In genomic region chr7:115676080-115676479, GRCh38 we compare ENCODE assay signal across 9 cellular contexts.
A peak's percentile ranks its signal among the peaks of the same experiment; 100 is the strongest.
DNase-seq lines count a peak whose midpoint lies in the region; TF ChIP-seq lines count a peak whose summit lies in the region.
"Had no signal": no experiment of that assay in that cellular context is flagged by ENCODE, and none has a peak within 500 bp of the region (broad histone marks: within the 10 kb centered on the region; RNA-seq: fewer than 3 reads in every experiment).

No MANE protein-coding gene starts in this region.

- intact Hi-C loops in Calu3 (cut with micrococcal nuclease; ENCODE audit: unreplicated experiment): loop anchor here (5.0 kb wide), 1 partner anchor 444 kb away; no protein-coding TSS in a partner anchor

- TF ChIP-seq CTCF in Calu3 (IDR thresholded peaks at IDR 0.05; ENCODE audit: unreplicated experiment) (no peak), chondrocyte (IDR thresholded peaks at IDR 0.05) (peak; percentile 67), nephron progenitor cell (IDR thresholded peaks at IDR 0.05) (peak; percentile 12), GM13976 (IDR thresholded peaks at IDR 0.05; ENCODE audit: borderline replicate concordance, control extremely low read depth, extremely low read depth, insufficient read depth, missing control alignments) (no peak)

- DNase-seq in Calu3 (peak; percentile 21), NCI-H1092 (lab: John Stamatoyannopoulos, UW) (peak; percentile 48), chondrocyte (ENCODE audit: low spot score) (no peak), nephron progenitor cell (peak; percentile 5), AG08396 (ENCODE audit: low spot score) (no peak), cortex of kidney (lab: John Stamatoyannopoulos, UW) (no peak), GM13976 (ENCODE audit: low spot score) (no peak), NCI-H1048 (lab: John Stamatoyannopoulos, UW) (no peak)
- DNase-seq: activated B cell treated with CpG ODN at 0.5 μM for 24 hours had no signal

- no TSS peak for BruUV-seq in Calu3 (replicated peaks; lab: Mats Ljungman, UMichigan)

- in situ Hi-C loops in GM13976 (cut with MboI; ENCODE audit: low sequenced_read_pairs, unreplicated experiment): no loop called here

- H3K4me1 Mint-ChIP-seq in Calu3 (ENCODE audit: low read depth, unreplicated experiment): peaks cover 29% of the 10 kb centered on the region
- H3K4me1 Mint-ChIP-seq in chondrocyte (ENCODE audit: low read depth): peaks cover 27% of the 10 kb centered on the region
- H3K4me1 Mint-ChIP-seq in nephron progenitor cell: peaks cover 8% of the 10 kb centered on the region
- H3K4me1 Mint-ChIP-seq: activated B cell treated with CpG ODN at 0.5 μM for 24 hours had no signal

- H3K9me3 Mint-ChIP-seq in Calu3 (ENCODE audit: low read depth, unreplicated experiment) (no peaks in the 10 kb centered on the region), chondrocyte (ENCODE audit: low read depth) (no peaks in the 10 kb centered on the region), nephron progenitor cell (no peaks in the 10 kb centered on the region)
- H3K9me3 Mint-ChIP-seq: activated B cell treated with CpG ODN at 0.5 μM for 24 hours had no signal

- no peak overlapping the region for H3K4me3 Mint-ChIP-seq in Calu3 (ENCODE audit: low read depth, unreplicated experiment)
- H3K4me3 Mint-ChIP-seq in chondrocyte (ENCODE audit: unreplicated experiment): no peak overlapping the region
- H3K4me3 Mint-ChIP-seq in nephron progenitor cell: no peak overlapping the region
- H3K4me3 Mint-ChIP-seq: activated B cell treated with CpG ODN at 0.5 μM for 24 hours had no signal

- CTCF ChIA-PET in Calu3 (lab: Charles Lee): interaction anchor here (0.6 kb wide), 1 partner anchor 203 kb away, joined by 3 read pairs; no protein-coding TSS in a partner anchor

- H3K27me3 Mint-ChIP-seq in Calu3 (ENCODE audit: unreplicated experiment) (no peaks in the 10 kb centered on the region), chondrocyte (ENCODE audit: low read depth) (no peaks in the 10 kb centered on the region), nephron progenitor cell (ENCODE audit: low read depth, poor library complexity) (no peaks in the 10 kb centered on the region)
- H3K27me3 Mint-ChIP-seq: activated B cell treated with CpG ODN at 0.5 μM for 24 hours had no signal

- H3K36me3 Mint-ChIP-seq in Calu3 (ENCODE audit: insufficient read depth, unreplicated experiment) (no peaks in the 10 kb centered on the region), chondrocyte (ENCODE audit: low read depth) (no peaks in the 10 kb centered on the region), nephron progenitor cell (ENCODE audit: low read depth) (no peaks in the 10 kb centered on the region)

- H3K27ac Mint-ChIP-seq in Calu3 (ENCODE audit: unreplicated experiment) (peak overlapping the region; percentile 10), chondrocyte (ENCODE audit: unreplicated experiment) (no peak overlapping the region), nephron progenitor cell (no peak overlapping the region)
- H3K27ac Mint-ChIP-seq: activated B cell treated with CpG ODN at 0.5 μM for 24 hours had no signal

Comparison
In these comparisons a context has a peak if more than half of its experiments do, and no peak if none do; other contexts are left out.
1. DNase-seq: peak in Calu3 (single experiment), NCI-H1092 (single experiment) and nephron progenitor cell (single experiment); none in chondrocyte (single experiment), AG08396 (single experiment), cortex of kidney (single experiment), GM13976 (single experiment) and NCI-H1048 (single experiment).
2. CTCF ChIP-seq: peak in chondrocyte (single experiment) and nephron progenitor cell (single experiment); none in Calu3 (single experiment) and GM13976 (single experiment).